24 cellular contexts compared by ENCODE assay signal in the genomic region with DNA sequence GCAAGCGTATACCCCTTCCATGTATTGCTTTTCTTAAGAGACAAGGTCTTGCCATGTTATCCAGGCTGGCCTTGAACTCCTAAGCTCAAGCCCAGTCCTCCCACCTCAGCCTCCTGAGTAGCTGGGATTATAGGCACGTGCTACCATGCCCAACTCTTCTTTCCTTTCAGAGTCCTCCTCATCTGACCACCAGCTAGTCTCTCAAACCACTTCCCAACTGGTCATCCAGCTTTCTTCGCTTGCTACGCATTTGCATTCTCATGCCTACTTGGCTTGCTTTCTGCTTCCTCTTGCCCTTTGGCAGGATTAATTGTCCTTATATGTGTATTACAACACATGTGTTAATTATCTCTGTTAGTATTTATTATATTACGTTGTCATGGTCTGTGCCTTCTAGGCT. TPM values are rescaled to one million over a fixed set of nuclear protein-coding genes. Genes with fewer than 3 reads are reported as not detected.
DNase-seq lines count a peak whose midpoint lies in the region; ATAC-seq and TF ChIP-seq lines count a peak whose summit lies in the region.
"Had no signal": no experiment of that assay in that cellular context is flagged by ENCODE, and none has a peak within 500 bp of the region (broad histone marks: within the 10 kb centered on the region; RNA-seq: fewer than 3 reads in every experiment).

No MANE protein-coding gene starts in this region.

- H3K27me3 ChIP-seq in HUES64 (ENCODE audit: insufficient read depth, low read length) = no peaks in the 10 kb centered on the region
- no peaks in the 10 kb centered on the region for H3K27me3 ChIP-seq in trophoblast cell (ENCODE audit: insufficient read depth, low read length)
- H3K27me3 ChIP-seq: gastrocnemius medialis, SJSA1, uterus had no signal

- H3K27ac ChIP-seq in HUES64 (ENCODE audit: low read depth, low read length) (0 out of 2 replicates have a peak overlapping the region, but pooled peaks have one; percentile 17), trophoblast cell (ENCODE audit: low read depth, low read length) (no peak overlapping the region)
- H3K27ac ChIP-seq: SJSA1, uterus had no signal

- H3K79me1 ChIP-seq in trophoblast cell (ENCODE audit: low read length) = no peaks in the 10 kb centered on the region

- H3K14ac ChIP-seq in trophoblast cell (ENCODE audit: low read length) = no peak overlapping the region

- no peak overlapping the region for H3K18ac ChIP-seq in trophoblast cell (ENCODE audit: low read length)

- no peak for TF ChIP-seq CTCF in progenitor cell of endocrine pancreas (IDR thresholded peaks at IDR 0.05; ENCODE audit: unreplicated experiment)

- no peak overlapping the region for H2BK5ac ChIP-seq in trophoblast cell (ENCODE audit: low read depth, low read length, poor library complexity)

- H3K4me3 ChIP-seq in HUES64 (ENCODE audit: low read length) = no peak overlapping the region
- no peak overlapping the region for H3K4me3 ChIP-seq in trophoblast cell (ENCODE audit: low read depth, low read length)
- H3K4me3 ChIP-seq: gastrocnemius medialis, SJSA1, uterus had no signal

- intact Hi-C loops in activated CD4-positive, alpha-beta T cell treated with anti-CD3 and anti-CD28 coated beads for 36 hours (cut with DNase I, micrococcal nuclease) = no loop called here
- intact Hi-C loops in activated CD4-positive, alpha-beta T cell treated with anti-CD3 and anti-CD28 coated beads, Interleukin-2, amount 10 ng/mL, durations not matched to agents 24 days and 14 days (cut with micrococcal nuclease) = loop anchor here (1.0 kb wide), 1 partner anchor 7 kb away; no protein-coding TSS in a partner anchor

- no peak for ATAC-seq in activated CD4-positive, alpha-beta T cell treated with anti-CD3 and anti-CD28 coated beads for 36 hours
- no peak for ATAC-seq in natural killer cell treated with Interleukin-12 subunit alpha and Interleukin-12 subunit beta and Interleukin-15 and Interleukin-18, amount 100 ng/mL, for 72 hours
- ATAC-seq in GM21360 (IDR thresholded peaks at IDR 0.05; ENCODE audit: unreplicated experiment) = no peak
- ATAC-seq: gastrocnemius medialis, PC-3 had no signal

- H2BK120ac ChIP-seq in trophoblast cell (ENCODE audit: insufficient read depth, low read length, poor library complexity) = no peak overlapping the region

- H3K23ac ChIP-seq in trophoblast cell (ENCODE audit: low read length) = no peak overlapping the region

- POLR2A ChIA-PET in activated CD4-positive, alpha-beta T cell treated with anti-CD3 and anti-CD28 coated beads for 36 hours (lab: Charles Lee) = interaction anchor here (0.9 kb wide), 1 partner anchor 38 kb away, joined by 4 read pairs; no protein-coding TSS in a partner anchor

- H3K9me3 ChIP-seq in HUES64 (ENCODE audit: insufficient read depth, low read depth, low read length) (no peaks in the 10 kb centered on the region), trophoblast cell (ENCODE audit: insufficient read depth, low read depth, low read length) (no peaks in the 10 kb centered on the region)
- H3K9me3 ChIP-seq: gastrocnemius medialis, SJSA1, uterus had no signal

- peak overlapping the region; percentile 69 for H3K27ac Mint-ChIP-seq in activated CD4-positive, alpha-beta T cell treated with anti-CD3 and anti-CD28 coated beads for 36 hours
- no peak overlapping the region for H3K27ac Mint-ChIP-seq in activated CD4-positive, alpha-beta T cell treated with anti-CD3 and anti-CD28 coated beads, Interleukin-2, amount 10 ng/mL, durations not matched to agents 24 days and 14 days
- peak overlapping the region; percentile 65 for H3K27ac Mint-ChIP-seq in activated naive CD8-positive, alpha-beta T cell treated with anti-CD3 and anti-CD28 coated beads for 36 hours
- peak overlapping the region; percentile 78 to 80 for H3K27ac Mint-ChIP-seq in natural killer cell treated with Interleukin-12 subunit alpha and Interleukin-12 subunit beta and Interleukin-15 and Interleukin-18, amount 100 ng/mL, for 72 hours
- no peak overlapping the region for H3K27ac Mint-ChIP-seq in progenitor cell of endocrine pancreas

- no peaks in the 10 kb centered on the region for H3K79me2 ChIP-seq in trophoblast cell (ENCODE audit: control insufficient read depth, insufficient read depth, low read length, poor library complexity)

- peaks cover 6% of the 10 kb centered on the region; the same call in 1 of the 2 replicates for H3K4me1 ChIP-seq in HUES64 (ENCODE audit: insufficient read depth, low read length)
- no peaks in the 10 kb centered on the region for H3K4me1 ChIP-seq in trophoblast cell (ENCODE audit: control insufficient read depth in 1 of 2, insufficient read depth in 2 of 2, low read length in 2 of 2)
- H3K4me1 ChIP-seq: uterus had no signal

- H2AFZ ChIP-seq in trophoblast cell (ENCODE audit: insufficient read depth, low read length, poor library complexity) = no peak overlapping the region

- peaks cover 57% of the 10 kb centered on the region for H3K4me1 Mint-ChIP-seq in activated CD4-positive, alpha-beta T cell treated with anti-CD3 and anti-CD28 coated beads for 36 hours
- H3K4me1 Mint-ChIP-seq in activated CD4-positive, alpha-beta T cell treated with anti-CD3 and anti-CD28 coated beads, Interleukin-2, amount 10 ng/mL, durations not matched to agents 24 days and 14 days = peaks cover 45% of the 10 kb centered on the region
- H3K4me1 Mint-ChIP-seq in activated naive CD8-positive, alpha-beta T cell treated with anti-CD3 and anti-CD28 coated beads for 36 hours = peaks cover 61% of the 10 kb centered on the region
- peaks cover 39 to 62% of the 10 kb centered on the region in 2 donors for H3K4me1 Mint-ChIP-seq in natural killer cell treated with Interleukin-12 subunit alpha and Interleukin-12 subunit beta and Interleukin-15 and Interleukin-18, amount 100 ng/mL, for 72 hours (ENCODE audit: low read depth in 2 of 2)
- no peaks in the 10 kb centered on the region for H3K4me1 Mint-ChIP-seq in progenitor cell of endocrine pancreas (ENCODE audit: low read depth)

- no peak overlapping the region for H4K12ac ChIP-seq in trophoblast cell (ENCODE audit: low read depth, low read length)

- no peaks in the 10 kb centered on the region for H3K27me3 Mint-ChIP-seq in activated CD4-positive, alpha-beta T cell treated with anti-CD3 and anti-CD28 coated beads for 36 hours
- H3K27me3 Mint-ChIP-seq in activated CD4-positive, alpha-beta T cell treated with anti-CD3 and anti-CD28 coated beads, Interleukin-2, amount 10 ng/mL, durations not matched to agents 24 days and 14 days = no peaks in the 10 kb centered on the region
- H3K27me3 Mint-ChIP-seq in activated naive CD8-positive, alpha-beta T cell treated with anti-CD3 and anti-CD28 coated beads for 36 hours = no peaks in the 10 kb centered on the region
- no peaks in the 10 kb centered on the region for H3K27me3 Mint-ChIP-seq in natural killer cell treated with Interleukin-12 subunit alpha and Interleukin-12 subunit beta and Interleukin-15 and Interleukin-18, amount 100 ng/mL, for 72 hours
- H3K27me3 Mint-ChIP-seq in progenitor cell of endocrine pancreas = no peaks in the 10 kb centered on the region

- no peak overlapping the region for H4K91ac ChIP-seq in trophoblast cell (ENCODE audit: low read depth, low read length)

- DNase-seq in activated CD4-positive, alpha-beta T cell treated with anti-CD3 and anti-CD28 coated beads for 36 hours = no peak
- no peak for DNase-seq in activated CD4-positive, alpha-beta T cell treated with anti-CD3 and anti-CD28 coated beads, Interleukin-2, amount 10 ng/mL, durations not matched to agents 24 days and 14 days
- no peak for DNase-seq in activated naive CD8-positive, alpha-beta T cell treated with anti-CD3 and anti-CD28 coated beads for 36 hours
- no peak for DNase-seq in natural killer cell treated with Interleukin-12 subunit alpha and Interleukin-12 subunit beta and Interleukin-15 and Interleukin-18, amount 100 ng/mL, for 72 hours (ENCODE audit: low spot score)
- DNase-seq in trophoblast cell (no peak), progenitor cell of endocrine pancreas (ENCODE audit: low spot score, unreplicated experiment) (no peak)
- DNase-seq: activated CD4-positive, alpha-beta T cell treated with anti-CD3 and anti-CD28 coated beads, Interleukin-2, amount 50 U/mL, for 1 hour; activated T-cell treated with anti-CD3 and anti-CD28 coated beads, Interleukin-2, amount 50 U/mL, for 1 hour; amniotic stem cell; caudate nucleus; DMS153; gastrocnemius medialis; H9; NCI-H1417 treated with DMSO at 0.1 percent for 48 hours; NCI-H2171; NCI-H69; PC-3; substantia nigra; T1000; uterus had no signal

- no peak overlapping the region for H3K4ac ChIP-seq in trophoblast cell (ENCODE audit: low read depth, low read length)

- no peak overlapping the region for H3K4me2 ChIP-seq in trophoblast cell (ENCODE audit: low read length)

- H3K36me3 ChIP-seq in HUES64 (ENCODE audit: insufficient read depth, low read length) (peaks cover 28% of the 10 kb centered on the region), trophoblast cell (ENCODE audit: control insufficient read depth in 1 of 2, insufficient read depth in 2 of 2, low read length in 2 of 2) (peaks cover 6 to 8% of the 10 kb centered on the region in 2 experiments)
- H3K36me3 ChIP-seq: gastrocnemius medialis, uterus had no signal

- H2BK12ac ChIP-seq in trophoblast cell (ENCODE audit: low read length) = no peak overlapping the region

- H3K4me3 Mint-ChIP-seq in activated CD4-positive, alpha-beta T cell treated with anti-CD3 and anti-CD28 coated beads for 36 hours = no peak overlapping the region
- H3K4me3 Mint-ChIP-seq in activated CD4-positive, alpha-beta T cell treated with anti-CD3 and anti-CD28 coated beads, Interleukin-2, amount 10 ng/mL, durations not matched to agents 24 days and 14 days = no peak overlapping the region
- H3K4me3 Mint-ChIP-seq in activated naive CD8-positive, alpha-beta T cell treated with anti-CD3 and anti-CD28 coated beads for 36 hours = no peak overlapping the region
- peak overlapping the region; percentile 67 for H3K4me3 Mint-ChIP-seq in natural killer cell treated with Interleukin-12 subunit alpha and Interleukin-12 subunit beta and Interleukin-15 and Interleukin-18, amount 100 ng/mL, for 72 hours
- no peak overlapping the region for H3K4me3 Mint-ChIP-seq in progenitor cell of endocrine pancreas (ENCODE audit: low read depth)
- H3K4me3 Mint-ChIP-seq: H9 had no signal

- no peak overlapping the region for H2AK5ac ChIP-seq in trophoblast cell (ENCODE audit: low read length)

- H4K8ac ChIP-seq in trophoblast cell (ENCODE audit: low read depth, low read length) = no peak overlapping the region

- H3K9ac ChIP-seq in HUES64 (ENCODE audit: low read depth, low read length) (no peak overlapping the region), trophoblast cell (ENCODE audit: low read length) (no peak overlapping the region)

- CTCF ChIA-PET in activated CD4-positive, alpha-beta T cell treated with anti-CD3 and anti-CD28 coated beads for 36 hours (lab: Charles Lee) = interaction anchor here (1.4 to 1.8 kb wide), 2 partner anchors 33 to 44 kb away, joined by 5 read pairs; no protein-coding TSS in a partner anchor

- peaks cover 67% of the 10 kb centered on the region for H3K36me3 Mint-ChIP-seq in activated CD4-positive, alpha-beta T cell treated with anti-CD3 and anti-CD28 coated beads for 36 hours (ENCODE audit: low read depth)
- H3K36me3 Mint-ChIP-seq in activated CD4-positive, alpha-beta T cell treated with anti-CD3 and anti-CD28 coated beads, Interleukin-2, amount 10 ng/mL, durations not matched to agents 24 days and 14 days (ENCODE audit: low read depth) = peaks cover 63% of the 10 kb centered on the region
- peaks cover 62% of the 10 kb centered on the region for H3K36me3 Mint-ChIP-seq in activated naive CD8-positive, alpha-beta T cell treated with anti-CD3 and anti-CD28 coated beads for 36 hours
- peaks cover 27% of the 10 kb centered on the region for H3K36me3 Mint-ChIP-seq in natural killer cell treated with Interleukin-12 subunit alpha and Interleukin-12 subunit beta and Interleukin-15 and Interleukin-18, amount 100 ng/mL, for 72 hours
- peaks cover 22% of the 10 kb centered on the region for H3K36me3 Mint-ChIP-seq in progenitor cell of endocrine pancreas (ENCODE audit: insufficient read depth)

- peaks cover 4% of the 10 kb centered on the region for H3K9me3 Mint-ChIP-seq in activated CD4-positive, alpha-beta T cell treated with anti-CD3 and anti-CD28 coated beads for 36 hours (ENCODE audit: low read depth)
- peaks cover 4% of the 10 kb centered on the region for H3K9me3 Mint-ChIP-seq in activated CD4-positive, alpha-beta T cell treated with anti-CD3 and anti-CD28 coated beads, Interleukin-2, amount 10 ng/mL, durations not matched to agents 24 days and 14 days
- peaks cover 4% of the 10 kb centered on the region for H3K9me3 Mint-ChIP-seq in activated naive CD8-positive, alpha-beta T cell treated with anti-CD3 and anti-CD28 coated beads for 36 hours
- H3K9me3 Mint-ChIP-seq in natural killer cell treated with Interleukin-12 subunit alpha and Interleukin-12 subunit beta and Interleukin-15 and Interleukin-18, amount 100 ng/mL, for 72 hours = peaks cover 4% of the 10 kb centered on the region
- peaks cover 4% of the 10 kb centered on the region for H3K9me3 Mint-ChIP-seq in progenitor cell of endocrine pancreas (ENCODE audit: low read depth)
- H3K9me3 Mint-ChIP-seq: H9 had no signal

- WGBS in HUES64 = 90% methylated on average over 4 of the region's 5 CpGs
- whole genome bisulfite sequencing in trophoblast cell (ENCODE audit: extremely low coverage, insufficient coverage, insufficient read length) = no CpG with 5 or more reads among the region's 5 CpGs

RNA-seq across cellular contexts. Expression of gene GPR18, which starts 6.3 kb away (rescaled TPM):
- 1 to 10 TPM; 6.0 to 9.5 TPM for total RNA-seq in activated CD4-positive, alpha-beta T cell treated with anti-CD3 and anti-CD28 coated beads for 36 hours
- 5.9 and 6.3 TPM in 2 replicates for total RNA-seq in activated CD4-positive, alpha-beta T cell treated with anti-CD3 and anti-CD28 coated beads, Interleukin-2, amount 10 ng/mL, durations not matched to agents 24 days and 14 days
- polyA plus RNA-seq in HUES64 (2013, experiment 1 of 2) = not detected
- polyA plus RNA-seq in HUES64 (2013, experiment 2 of 2) = not detected
- 10 to 100 TPM; 16.9 to 17.6 TPM for total RNA-seq in activated naive CD8-positive, alpha-beta T cell treated with anti-CD3 and anti-CD28 coated beads for 36 hours
- total RNA-seq in natural killer cell treated with Interleukin-12 subunit alpha and Interleukin-12 subunit beta and Interleukin-15 and Interleukin-18, amount 100 ng/mL, for 72 hours = 10 to 100 TPM; 13.0 to 20.6 TPM
- not detected in 2 replicates for polyA plus RNA-seq in trophoblast cell (2013)
- total RNA-seq in progenitor cell of endocrine pancreas = not detected in 2 replicates
- total RNA-seq: gastrocnemius medialis, H9, PC-3, SJSA1 had no signal
- polyA plus RNA-seq: BJ had no signal

RNA-seq across cellular contexts. Expression of gene UBAC2, which starts 51.3 kb away (rescaled TPM):
- 10 to 100 TPM; 48.4 to 56.3 TPM for total RNA-seq in activated CD4-positive, alpha-beta T cell treated with anti-CD3 and anti-CD28 coated beads for 36 hours
- total RNA-seq in activated CD4-positive, alpha-beta T cell treated with anti-CD3 and anti-CD28 coated beads, Interleukin-2, amount 10 ng/mL, durations not matched to agents 24 days and 14 days = 52.6 and 52.8 TPM in 2 replicates
- polyA plus RNA-seq in HUES64 (2013, experiment 1 of 2) = 55.9 TPM
- polyA plus RNA-seq in HUES64 (2013, experiment 2 of 2) = 66.3 TPM
- 10 to 100 TPM; 56.0 to 59.0 TPM for total RNA-seq in activated naive CD8-positive, alpha-beta T cell treated with anti-CD3 and anti-CD28 coated beads for 36 hours
- total RNA-seq in natural killer cell treated with Interleukin-12 subunit alpha and Interleukin-12 subunit beta and Interleukin-15 and Interleukin-18, amount 100 ng/mL, for 72 hours = 10 to 100 TPM; 55.9 to 58.0 TPM
- 63.6 and 64.8 TPM in 2 replicates for polyA plus RNA-seq in trophoblast cell (2013)
- 60.6 and 61.6 TPM in 2 replicates for total RNA-seq in progenitor cell of endocrine pancreas

RNA-seq across cellular contexts. Expression of gene GPR183, which starts 55.3 kb away (rescaled TPM):
- total RNA-seq in activated CD4-positive, alpha-beta T cell treated with anti-CD3 and anti-CD28 coated beads for 36 hours = 10 to 100 TPM; 50.3 to 51.9 TPM
- 36.8 and 37.1 TPM in 2 replicates for total RNA-seq in activated CD4-positive, alpha-beta T cell treated with anti-CD3 and anti-CD28 coated beads, Interleukin-2, amount 10 ng/mL, durations not matched to agents 24 days and 14 days
- 0.15 TPM for polyA plus RNA-seq in HUES64 (2013, experiment 1 of 2)
- 0.19 TPM for polyA plus RNA-seq in HUES64 (2013, experiment 2 of 2)
- 1 to 10 TPM; 4.3 to 4.5 TPM for total RNA-seq in activated naive CD8-positive, alpha-beta T cell treated with anti-CD3 and anti-CD28 coated beads for 36 hours
- 10 to 100 TPM in 1 of 2 donors, 1 to 10 TPM in 1; 5.4 to 10.2 TPM for total RNA-seq in natural killer cell treated with Interleukin-12 subunit alpha and Interleukin-12 subunit beta and Interleukin-15 and Interleukin-18, amount 100 ng/mL, for 72 hours
- 0.16 and 0.19 TPM in 2 replicates for polyA plus RNA-seq in trophoblast cell (2013)
- total RNA-seq in progenitor cell of endocrine pancreas = not detected in 2 replicates
- total RNA-seq: H9, PC-3 had no signal

Comparison
In these comparisons a context has a peak if more than half of its experiments do, and no peak if none do; other contexts are left out.
1. H3K27ac Mint-ChIP-seq: peak in activated CD4-positive, alpha-beta T cell treated with anti-CD3 and anti-CD28 coated beads for 36 hours (single experiment), activated naive CD8-positive, alpha-beta T cell treated with anti-CD3 and anti-CD28 coated beads for 36 hours (single experiment) and natural killer cell treated with Interleukin-12 subunit alpha and Interleukin-12 subunit beta and Interleukin-15 and Interleukin-18, amount 100 ng/mL, for 72 hours (2 of 2); none in activated CD4-positive, alpha-beta T cell treated with anti-CD3 and anti-CD28 coated beads, Interleukin-2, amount 10 ng/mL, durations not matched to agents 24 days and 14 days (single experiment) and progenitor cell of endocrine pancreas (single experiment).